ENCODE assay signal across 8 cellular contexts in genomic region chrX:7586126-7586525, GRCh38.
A peak's percentile ranks its signal among the peaks of the same experiment; 100 is the strongest.
DNase-seq lines count a peak whose midpoint lies in the region; ATAC-seq, FAIRE-seq and TF ChIP-seq lines count a peak whose summit lies in the region.

No MANE protein-coding gene starts in this region.

- FAIRE-seq in HTR-8/SVneo (lab: Jason Lieb, UNC) = no peak

- H3K27ac ChIP-seq in brain microvascular endothelial cell = no peak overlapping the region

- no peaks in the 10 kb centered on the region for H3K27me3 Mint-ChIP-seq in nephron (ENCODE audit: low read depth)

- no peak for ATAC-seq in HG03039 (IDR thresholded peaks at IDR 0.05; ENCODE audit: unreplicated experiment)

- no peaks in the 10 kb centered on the region for H3K27me3 ChIP-seq in brain microvascular endothelial cell (replicated peaks)

- H3K9me3 Mint-ChIP-seq in nephron = peaks cover 3% of the 10 kb centered on the region

- DNase-seq in NOMO-1 treated with DMSO at 0.1 percent for 48 hours (lab: John Stamatoyannopoulos, UW; ENCODE audit: unreplicated experiment) (peak; percentile 39), NOMO-1 treated with dmso at 0.1 percent for 144 hours (lab: John Stamatoyannopoulos, UW; ENCODE audit: unreplicated experiment) (no peak), HTR-8/SVneo (ENCODE audit: insufficient read length, low spot score) (peak; percentile 2), brain microvascular endothelial cell (peak; percentile 9), HuH-7.5 (ENCODE audit: low spot score) (no peak)
- no peak for DNase-seq in stimulated activated CD4-positive, alpha-beta T cell treated with anti-CD3 and anti-CD28 coated beads, Interleukin-2, amount 100 ng/mL, for 48 hours

- H3K27ac Mint-ChIP-seq in nephron = peak overlapping the region in 1 of 3 experiments; percentile 37

- H3K4me3 ChIP-seq in brain microvascular endothelial cell (ENCODE audit: low read depth, low read length) = no peak overlapping the region

- in situ Hi-C loops in brain microvascular endothelial cell (cut with HindIII; ENCODE audit: low pct_ligation_motif_present, low sequenced_read_pairs) = no loop called here

- peak; percentile 56 for TF ChIP-seq CTCF in brain microvascular endothelial cell (IDR thresholded peaks at IDR 0.05; ENCODE audit: low read depth, low read length, missing control alignments)
- peak; percentile 55 to 63 (median 60) for TF ChIP-seq CTCF in nephron (IDR thresholded peaks at IDR 0.05; ENCODE audit: unreplicated experiment in 3 of 3)

- no peaks in the 10 kb centered on the region for H3K36me3 ChIP-seq in brain microvascular endothelial cell (replicated peaks)

- H3K4me1 Mint-ChIP-seq in nephron = no peaks in the 10 kb centered on the region

- no peak overlapping the region for H3K4me3 Mint-ChIP-seq in nephron

- H3K36me3 Mint-ChIP-seq in nephron (ENCODE audit: low read depth) = no peaks in the 10 kb centered on the region

Comparison
In these comparisons a context has a peak if more than half of its experiments do, and no peak if none do; other contexts are left out.
1. DNase-seq: peak in NOMO-1 treated with DMSO at 0.1 percent for 48 hours (single experiment), HTR-8/SVneo (single experiment) and brain microvascular endothelial cell (single experiment); none in NOMO-1 treated with dmso at 0.1 percent for 144 hours (single experiment), HuH-7.5 (single experiment) and stimulated activated CD4-positive, alpha-beta T cell treated with anti-CD3 and anti-CD28 coated beads, Interleukin-2, amount 100 ng/mL, for 48 hours (0 of 2).